In genomic region chr22:41417622-41418390, GRCh38 we compare ENCODE assay signal across 1 cellular context.
A peak's percentile ranks its signal among the peaks of the same experiment; 100 is the strongest.
TF ChIP-seq lines count a peak whose summit lies in the region.

No MANE protein-coding gene starts in this region.

TF ChIP-seq in HEK293, 187 proteins besides CTCF, POLR2A, EP300 and RAD21 (continued from another document):
- TF ChIP-seq HIC1 (tag by site-specific recombination; IDR thresholded peaks at IDR 0.05) (peak; percentile 46; the same call in 1 of the 2 replicates), ELK4 (IDR thresholded peaks at IDR 0.05; ENCODE audit: borderline replicate concordance, low read depth, low read length) (no peak), ZNF274 (IDR thresholded peaks at IDR 0.05; ENCODE audit: low read length) (no peak), ZNF274 (tag by site-specific recombination; IDR thresholded peaks at IDR 0.05; ENCODE audit: borderline replicate concordance) (no peak), ZNF518A (tag by site-specific recombination; conservative IDR thresholded peaks at IDR 0.05; ENCODE audit: low read depth) (no peak), ZNF10 (tag by site-specific recombination; IDR thresholded peaks at IDR 0.05) (0 out of 2 replicates have a peak, but pooled peaks have one; percentile 27), ZBTB20 (tag by site-specific recombination; IDR thresholded peaks at IDR 0.05) (no peak), ZNF132 (tag by site-specific recombination; IDR thresholded peaks at IDR 0.05; ENCODE audit: borderline replicate concordance) (no peak)
